21 cellular contexts compared by ENCODE assay signal in the genomic region with DNA sequence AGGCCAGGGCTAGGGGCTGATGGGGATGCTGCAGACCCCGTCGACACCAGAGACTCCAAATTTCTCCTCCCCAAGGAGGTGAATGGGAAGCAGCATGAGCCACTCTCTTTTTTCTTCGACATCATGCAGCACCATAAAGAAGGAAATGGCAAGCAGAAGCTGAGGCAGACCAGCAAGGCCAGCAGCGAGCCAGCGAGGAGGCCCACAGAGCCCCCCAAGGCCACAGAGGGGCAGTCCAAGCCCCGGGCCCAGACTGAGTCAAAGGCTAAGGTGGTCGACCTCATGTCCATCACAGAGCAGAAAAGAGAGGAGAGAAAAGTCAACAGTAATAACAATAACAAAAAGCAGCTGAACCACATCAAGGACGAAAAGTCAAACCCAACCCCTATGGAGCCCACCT.
"Had no signal": no experiment of that assay in that cellular context is flagged by ENCODE, and none has a peak within 500 bp of the region (broad histone marks: within the 10 kb centered on the region; RNA-seq: fewer than 3 reads in every experiment).

No MANE protein-coding gene starts in this region.

- DNase-seq: activated B cell treated with CpG ODN at 0.5 μM for 24 hours; activated CD4-positive, alpha-beta T cell treated with anti-CD3 and anti-CD28 coated beads, Interleukin-2, amount 10 ng/mL, durations not matched to agents 7 days and 5 days; activated CD8-positive, alpha-beta memory T cell treated with anti-CD3 and anti-CD28 coated beads, Interleukin-2, amount 50 U/mL, for 48 hours; activated naive CD4-positive, alpha-beta T cell treated with Interleukin-2 at 50 U/mL for 16 hours; esophagus squamous epithelium; hippocampal formation; left lung; mesenchymal stem cell; right cardiac atrium; stimulated activated CD4-positive, alpha-beta T cell treated with anti-CD3 and anti-CD28 coated beads, Interleukin-4, amount 100 ng/mL, for 4 hours; stimulated activated CD8-positive, alpha-beta memory T cell treated with anti-CD3 and anti-CD28 coated beads, Interleukin-4, amount 100 ng/mL, for 48 hours; T-helper 17 cell had no signal

- H3K4me2 ChIP-seq: smooth muscle cell had no signal

- H3K27me3 Mint-ChIP-seq: activated B cell treated with CpG ODN at 0.5 μM for 24 hours; activated CD4-positive, alpha-beta T cell treated with anti-CD3 and anti-CD28 coated beads, Interleukin-2, amount 10 ng/mL, durations not matched to agents 7 days and 5 days; T-helper 17 cell had no signal

- FAIRE-seq: keratinocyte, TTC549 had no signal

- H3K4me1 ChIP-seq: adrenal gland, esophagus squamous epithelium, left lung, prostate gland had no signal

- H3K4me3 ChIP-seq: adrenal gland, coronary artery, esophagus squamous epithelium, left lung, prostate gland, smooth muscle cell, thoracic aorta had no signal

- ATAC-seq: left lung, right cardiac atrium, T-helper 17 cell had no signal

- H3K27ac Mint-ChIP-seq: activated T-helper 1 cell treated with anti-CD3 and anti-CD28 coated beads, Interleukin-12 subunit alpha, Interleukin-12 subunit beta, Interleukin-2, Interleukin-4 antibody, amounts not matched to agents 30 ng/mL and 10 ng/mL and 1 ng/mL, durations not matched to agents 14 hours and 24 hours and 36 hours; nephron; T-helper 17 cell had no signal

- H3K4me1 Mint-ChIP-seq: activated CD4-positive, alpha-beta T cell treated with anti-CD3 and anti-CD28 coated beads, Interleukin-2, amount 10 ng/mL, durations not matched to agents 7 days and 5 days; nephron had no signal

- H3K9me3 Mint-ChIP-seq: activated B cell treated with CpG ODN at 0.5 μM for 24 hours; activated CD4-positive, alpha-beta T cell treated with anti-CD3 and anti-CD28 coated beads, Interleukin-2, amount 10 ng/mL, durations not matched to agents 7 days and 5 days; activated T-helper 1 cell treated with anti-CD3 and anti-CD28 coated beads, Interleukin-12 subunit alpha, Interleukin-12 subunit beta, Interleukin-2, Interleukin-4 antibody, amounts not matched to agents 30 ng/mL and 10 ng/mL and 1 ng/mL, durations not matched to agents 14 hours and 24 hours and 36 hours; nephron had no signal

- H3K27ac ChIP-seq: adrenal gland, coronary artery, esophagus squamous epithelium, left lung, prostate gland, thoracic aorta had no signal

- H3K27me3 ChIP-seq: adrenal gland, esophagus squamous epithelium, left lung had no signal

- H3K9me3 ChIP-seq: adrenal gland, esophagus squamous epithelium, left lung, prostate gland, thoracic aorta had no signal

- H3K4me3 Mint-ChIP-seq: activated B cell treated with CpG ODN at 0.5 μM for 24 hours; activated CD4-positive, alpha-beta T cell treated with anti-CD3 and anti-CD28 coated beads, Interleukin-2, amount 10 ng/mL, durations not matched to agents 7 days and 5 days; activated T-helper 1 cell treated with anti-CD3 and anti-CD28 coated beads, Interleukin-12 subunit alpha, Interleukin-12 subunit beta, Interleukin-2, Interleukin-4 antibody, amounts not matched to agents 30 ng/mL and 10 ng/mL and 1 ng/mL, durations not matched to agents 14 hours and 24 hours and 36 hours; nephron; T-helper 17 cell had no signal
